In genomic region chr1:41418868-41419583, GRCh38 we compare ENCODE assay signal across 8 cellular contexts. TPM values are rescaled to one million over a fixed set of nuclear protein-coding genes. Genes with fewer than 3 reads are reported as not detected.
DNase-seq lines count a peak whose midpoint lies in the region; ATAC-seq, FAIRE-seq and TF ChIP-seq lines count a peak whose summit lies in the region.

No MANE protein-coding gene starts in this region.

- peaks cover 10% of the 10 kb centered on the region for H3F3A ChIP-seq in SK-N-SH (replicated peaks; ENCODE audit: insufficient read depth)

- TF ChIP-seq POLR2A in stomach (IDR thresholded peaks at IDR 0.05) = no peak
- no peak for TF ChIP-seq POLR2A in GM12892 (IDR thresholded peaks at IDR 0.05; ENCODE audit: low read depth, low read length)

- peaks cover 12 to 34% of the 10 kb centered on the region in 2 experiments; a peak in 3 of 4 replicates for H3K4me1 ChIP-seq in SK-N-SH (ENCODE audit: control insufficient read depth in 1 of 2, insufficient read depth in 2 of 2, low read depth in 1 of 2, low read length in 1 of 2)
- peaks cover 0 to 23% (median 14%) of the 10 kb centered on the region in 4 donors for H3K4me1 ChIP-seq in stomach

- POLR2A ChIA-PET in SK-N-SH (lab: Yijun Ruan, JAX) = interaction anchor here (1.7 kb wide), 1 partner anchor 15 kb away, joined by 3 read pairs; no protein-coding TSS in a partner anchor

- intact Hi-C loops in Right ventricle myocardium superior (cut with DNase I) = loop anchor here (5.0 kb wide), 3 partner anchors 97 to 152 kb away; no protein-coding TSS in a partner anchor
- intact Hi-C loops in stomach (cut with DNase I; ENCODE audit: low total_unique reads) = loop anchor here (5.0 to 10.0 kb wide), 2 partner anchors 104 to 152 kb away; no protein-coding TSS in a partner anchor

- H3K27ac ChIP-seq in SK-N-SH (ENCODE audit: low read depth in 2 of 2, low read length in 1 of 2) = peak overlapping the region; percentile 19 to 65; a peak in 3 of 4 replicates
- H3K27ac ChIP-seq in stomach = peak overlapping the region; percentile 3 to 54 (median 51)

- no peak overlapping the region for H3K4me3 ChIP-seq in SK-N-SH (ENCODE audit: low read depth in 2 of 2, low read length in 1 of 2)
- no peak overlapping the region for H3K4me3 ChIP-seq in stomach

- no peaks in the 10 kb centered on the region for H3K79me2 ChIP-seq in SK-N-SH (ENCODE audit: insufficient read depth)

- H3K4me2 ChIP-seq in SK-N-SH = peak overlapping the region; percentile 31; the same call in 1 of the 2 replicates

- H3K36me3 ChIP-seq in SK-N-SH (replicated peaks in 1 of 2; ENCODE audit: control insufficient read depth in 1 of 2, insufficient read depth in 2 of 2, low read length in 1 of 2) (no peaks in the 10 kb centered on the region), stomach (no peaks in the 10 kb centered on the region)

- WGBS in SK-N-SH (ENCODE audit: low lambda C conversion rate) = 32% methylated on average over 7 of the region's 16 CpGs
- 38 to 72% (median 44%) methylated on average over 9 to 16 of the region's 16 CpGs for WGBS in stomach, 5 donors

- no peaks in the 10 kb centered on the region for H3K9me3 ChIP-seq in SK-N-SH
- no peaks in the 10 kb centered on the region for H3K9me3 ChIP-seq in stomach

- CTCF ChIA-PET in SK-N-SH (lab: Yijun Ruan, JAX) = interaction anchor here (0.8 to 9.2 kb wide), 22 partner anchors 9 to 154 kb away, joined by 3 to 174 read pairs (median 6); partner anchors contain the start of genes EDN2 and FOXO6

- TF ChIP-seq EP300 in SK-N-SH (IDR thresholded peaks at IDR 0.05; ENCODE audit: borderline replicate concordance in 1 of 2, low read depth in 1 of 2, low read length in 1 of 2) (no peak), stomach (IDR thresholded peaks at IDR 0.05) (no peak)

- ATAC-seq in Right ventricle myocardium superior (ENCODE audit: poor library complexity) (peak; percentile 77), HG02970 (IDR thresholded peaks at IDR 0.05; ENCODE audit: low FRiP score, unreplicated experiment) (no peak)

- DNase-seq in HCEC 1CT (peak; percentile 91), SK-N-SH (no peak), Right ventricle myocardium superior (peak; percentile 92), stomach (peak; percentile 90), GM12892 (ENCODE audit: insufficient read length) (no peak), NCI-H1694 treated with DMSO at 0.1 percent for 48 hours (lab: John Stamatoyannopoulos, UW) (no peak)
- DNase-seq in stimulated activated CD4-positive, alpha-beta T cell treated with anti-CD3 and anti-CD28 coated beads, Interleukin-12 subunit alpha, Interleukin-12 subunit beta, amount 100 ng/mL, for 4 hours = no peak

- H3K27me3 ChIP-seq in SK-N-SH (ENCODE audit: insufficient read depth) (no peaks in the 10 kb centered on the region), stomach (peaks cover 0 to 18% (median 0%) of the 10 kb centered on the region in 3 donors)

- no peak overlapping the region for H3K9ac ChIP-seq in SK-N-SH

- TF ChIP-seq CTCF in SK-N-SH (IDR thresholded peaks at IDR 0.05) (peak; percentile 15), stomach (IDR thresholded peaks at IDR 0.05) (no peak)

- H4K20me1 ChIP-seq in SK-N-SH (ENCODE audit: insufficient read depth) = no peaks in the 10 kb centered on the region

- TF ChIP-seq RAD21 in SK-N-SH (IDR thresholded peaks at IDR 0.05; ENCODE audit: low read length) = peak; percentile 38

- no peaks in the 10 kb centered on the region for H3K9me2 ChIP-seq in SK-N-SH

- peak overlapping the region; percentile 66; the same call in 1 of the 2 replicates for H2AFZ ChIP-seq in SK-N-SH (ENCODE audit: low read depth)

- no peak for FAIRE-seq in GM12892 (lab: Jason Lieb, UNC)

TF ChIP-seq in SK-N-SH, 30 proteins besides CTCF, POLR2A, EP300 and RAD21:
- TF ChIP-seq SIN3A (IDR thresholded peaks at IDR 0.05; ENCODE audit: borderline replicate concordance, low read depth, low read length) (peak; percentile 62; the same call in 1 of the 2 replicates), FOXJ3 (CRISPR knock-in tag; IDR thresholded peaks at IDR 0.05) (no peak), TCF12 (IDR thresholded peaks at IDR 0.05) (no peak), TAF1 (IDR thresholded peaks at IDR 0.05; ENCODE audit: borderline replicate concordance, low read depth, low read length) (peak; percentile 31; the same call in 1 of the 2 replicates), POLR2AphosphoS5 (IDR thresholded peaks at IDR 0.05; ENCODE audit: low read depth, low read length) (0 out of 2 replicates have a peak, but pooled peaks have one; percentile 42), SMC3 (IDR thresholded peaks at IDR 0.05; ENCODE audit: low read depth, low read length) (peak; percentile 9; the same call in 1 of the 2 replicates), REST (IDR thresholded peaks at IDR 0.05; ENCODE audit: low read depth, low read length) (0 out of 2 replicates have a peak, but pooled peaks have one; percentile 29), GABPA (IDR thresholded peaks at IDR 0.05; ENCODE audit: low read depth) (peak; percentile 73)

RNA-seq across cellular contexts. Expression of gene FOXO6, which starts 57.8 kb away (rescaled TPM):
- polyA plus RNA-seq in SK-N-SH (2012; rRNA removed) = 0.11 and 0.35 TPM in 2 replicates
- polyA plus RNA-seq in SK-N-SH (2012; cell fraction: cytosol; rRNA removed) = 0.24 and 0.33 TPM in 2 replicates
- polyA plus RNA-seq in SK-N-SH (2012; cell fraction: nucleus; rRNA removed) = 0.50 and 0.55 TPM in 2 replicates
- 3.6 TPM for total RNA-seq in Right ventricle myocardium superior
- total RNA-seq in stomach = 1 to 10 TPM in 1 of 5 donors, under 1 TPM in 1, not detected in 3; under 0.01 to 1.1 TPM
- polyA plus RNA-seq in stomach = under 1 TPM in 2 of 3 donors, not detected in 1; 0.37 to 0.83 TPM
- polyA plus RNA-seq in GM12892 (2012; ENCODE audit: missing spikeins) = not detected

Comparison
In these comparisons a context has a peak if more than half of its experiments do, and no peak if none do; other contexts are left out.
1. DNase-seq: peak in HCEC 1CT (single experiment), Right ventricle myocardium superior (single experiment) and stomach (single experiment); none in SK-N-SH (single experiment), GM12892 (single experiment), stimulated activated CD4-positive, alpha-beta T cell treated with anti-CD3 and anti-CD28 coated beads, Interleukin-12 subunit alpha, Interleukin-12 subunit beta, amount 100 ng/mL, for 4 hours (single experiment) and NCI-H1694 treated with DMSO at 0.1 percent for 48 hours (single experiment).